ENCODE assay signal across 1 cellular context in the genomic region with DNA sequence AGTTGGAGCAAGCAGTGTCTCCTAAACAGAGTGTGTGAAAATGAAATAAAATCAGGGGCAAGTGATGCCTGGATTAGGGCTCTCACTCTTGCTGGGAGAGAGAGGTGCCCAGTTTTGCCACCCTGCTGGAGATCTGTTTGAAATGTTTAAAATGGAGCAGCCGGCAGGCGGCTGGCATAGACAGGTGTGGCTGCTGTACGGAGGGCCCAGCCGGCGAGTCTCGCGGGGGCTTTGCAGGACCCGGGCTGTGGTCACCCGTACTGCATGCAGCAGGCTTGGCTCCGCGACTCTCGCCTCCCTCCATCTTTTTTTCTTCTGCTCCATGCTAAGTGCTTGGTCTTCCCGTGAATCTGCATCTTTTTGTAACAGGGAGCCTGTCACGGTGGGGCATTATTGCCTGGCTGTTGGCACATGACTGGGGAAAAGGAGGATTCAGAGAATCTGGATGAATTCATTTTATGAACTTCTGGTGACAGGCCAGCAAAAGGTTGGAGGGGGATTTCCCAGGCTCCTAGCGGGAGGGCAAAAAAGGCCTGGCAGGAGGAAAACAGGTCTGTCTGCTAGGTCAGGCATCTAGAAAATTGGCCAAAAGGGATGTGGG.
TF ChIP-seq lines count a peak whose summit lies in the region.

No MANE protein-coding gene starts in this region.

TF ChIP-seq in endothelial cell of umbilical vein, 7 proteins besides CTCF, POLR2A, EP300 and RAD21 (continued from another document):
- no peak for TF ChIP-seq POLR2AphosphoS5 (IDR thresholded peaks at IDR 0.05; ENCODE audit: insufficient read depth, low read depth, low read length)
